In the genomic region with DNA sequence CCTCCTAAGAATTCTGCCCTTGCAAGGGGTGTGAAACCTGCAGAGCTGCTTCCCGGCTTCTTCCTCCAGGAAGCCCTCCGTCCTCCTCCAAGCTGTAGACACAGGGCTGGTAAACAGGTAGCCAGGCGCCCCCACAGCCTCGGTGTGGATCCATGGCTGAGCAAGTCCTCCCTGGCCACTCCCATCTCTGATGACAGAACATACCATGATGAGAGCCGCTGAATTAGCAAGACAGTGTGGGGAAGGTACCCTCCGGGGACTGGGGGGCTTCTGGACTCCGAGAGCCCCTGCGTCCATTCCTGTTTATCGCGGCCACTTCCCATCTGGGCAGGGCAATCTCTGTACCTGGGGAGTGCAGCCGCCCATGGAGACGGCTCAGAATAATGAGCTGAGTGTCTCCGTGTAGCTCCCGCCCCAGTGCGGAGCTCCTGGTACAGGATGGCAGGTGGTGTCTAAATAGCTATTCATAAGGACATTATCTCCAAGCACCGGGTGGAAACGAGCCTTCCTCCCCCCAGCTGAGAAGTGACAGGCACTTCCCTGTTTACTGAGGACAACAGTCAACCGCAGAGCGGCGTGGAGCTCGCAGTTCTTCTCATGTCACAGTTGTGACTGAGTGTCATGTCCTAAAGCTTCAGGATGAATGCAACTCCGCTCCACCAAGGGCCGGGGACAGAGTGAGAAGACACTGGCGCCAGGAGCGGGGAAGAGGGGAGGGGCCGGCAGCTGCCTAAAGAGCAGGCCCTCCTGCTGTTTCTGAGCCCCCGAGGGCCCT, we compare ENCODE assay signal across 1 cellular context.
A peak's percentile ranks its signal among the peaks of the same experiment; 100 is the strongest.
TF ChIP-seq lines count a peak whose summit lies in the region.

No MANE protein-coding gene starts in this region.

TF ChIP-seq in K562, 482 proteins besides CTCF, POLR2A, EP300 and RAD21 (continued from another document):
- TF ChIP-seq, protein P1, sequence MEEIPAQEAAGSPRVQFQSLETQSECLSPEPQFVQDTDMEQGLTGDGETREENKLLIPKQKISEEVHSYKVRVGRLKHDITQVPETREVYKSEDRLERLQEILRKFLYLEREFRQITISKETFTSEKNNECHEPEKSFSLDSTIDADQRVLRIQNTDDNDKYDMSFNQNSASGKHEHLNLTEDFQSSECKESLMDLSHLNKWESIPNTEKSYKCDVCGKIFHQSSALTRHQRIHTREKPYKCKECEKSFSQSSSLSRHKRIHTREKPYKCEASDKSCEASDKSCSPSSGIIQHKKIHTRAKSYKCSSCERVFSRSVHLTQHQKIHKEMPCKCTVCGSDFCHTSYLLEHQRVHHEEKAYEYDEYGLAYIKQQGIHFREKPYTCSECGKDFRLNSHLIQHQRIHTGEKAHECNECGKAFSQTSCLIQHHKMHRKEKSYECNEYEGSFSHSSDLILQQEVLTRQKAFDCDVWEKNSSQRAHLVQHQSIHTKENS (CRISPR knock-in tag; IDR thresholded peaks at IDR 0.05): no peak
- TF ChIP-seq ADNP (tag; IDR thresholded peaks at IDR 0.05) (no peak), HNRNPUL1 (IDR thresholded peaks at IDR 0.05; ENCODE audit: low read length) (no peak), SNRNP70 (optimal IDR thresholded peaks at IDR 0.05; ENCODE audit: low read depth, low read length) (no peak), SMAD4 (CRISPR knock-in tag; conservative IDR thresholded peaks at IDR 0.05) (peak; percentile 65), SAP30 (IDR thresholded peaks at IDR 0.05; ENCODE audit: borderline replicate concordance, insufficient read depth, low read depth, low read length, poor library complexity, severe bottlenecking) (no peak), GATAD2A (IDR thresholded peaks at IDR 0.05) (no peak), MTA1 (IDR thresholded peaks at IDR 0.05; ENCODE audit: borderline replicate concordance) (no peak), FOXA3 (CRISPR knock-in tag; conservative IDR thresholded peaks at IDR 0.05 in 1 of 2, IDR thresholded peaks at IDR 0.05 in 1 of 2) (peak; percentile 92 to 98), CBFA2T3 (IDR thresholded peaks at IDR 0.05) (peak; percentile 90), YBX1 (IDR thresholded peaks at IDR 0.05) (no peak), SMARCB1 (IDR thresholded peaks at IDR 0.05; ENCODE audit: insufficient read length, low read depth) (no peak), ZNF695 (CRISPR knock-in tag; IDR thresholded peaks at IDR 0.05) (no peak), RBBP5 (IDR thresholded peaks at IDR 0.05; ENCODE audit: borderline replicate concordance, insufficient read depth, low read length, poor library complexity, severe bottlenecking) (no peak), RFX1 (IDR thresholded peaks at IDR 0.05) (no peak; the same call in 1 of the 2 replicates), BRCA1 (IDR thresholded peaks at IDR 0.05) (no peak), BRCA1 (CRISPR knock-in tag; IDR thresholded peaks at IDR 0.05) (no peak), BRD4 (IDR thresholded peaks at IDR 0.05) (no peak), SETDB1 (IDR thresholded peaks at IDR 0.05; ENCODE audit: low read length) (no peak), HMGN3 (IDR thresholded peaks at IDR 0.05; ENCODE audit: borderline replicate concordance, extremely low read depth, insufficient read length, low read depth, low read length) (no peak), HDAC6 (IDR thresholded peaks at IDR 0.05; ENCODE audit: low read depth, low read length) (no peak), ESRRB (CRISPR knock-in tag; IDR thresholded peaks at IDR 0.05; ENCODE audit: borderline replicate concordance) (no peak), MYBL2 (IDR thresholded peaks at IDR 0.05; ENCODE audit: low read depth) (no peak), MYBL2 (CRISPR knock-in tag; IDR thresholded peaks at IDR 0.05; ENCODE audit: borderline replicate concordance) (no peak), SRSF3 (IDR thresholded peaks at IDR 0.05; ENCODE audit: insufficient read depth, low read length) (no peak), CBFB (CRISPR knock-in tag; IDR thresholded peaks at IDR 0.05) (peak; percentile 87; the same call in 1 of the 2 replicates), RHOXF2B (CRISPR knock-in tag; conservative IDR thresholded peaks at IDR 0.05) (no peak), KLF10 (CRISPR knock-in tag; IDR thresholded peaks at IDR 0.05) (no peak), SIX5 (IDR thresholded peaks at IDR 0.05; ENCODE audit: borderline replicate concordance in 1 of 2, insufficient read depth in 1 of 2, low read depth in 1 of 2, low read length in 2 of 2) (no peak), ZNF12 (CRISPR knock-in tag; IDR thresholded peaks at IDR 0.05) (no peak), DMBX1 (CRISPR knock-in tag; IDR thresholded peaks at IDR 0.05; ENCODE audit: borderline replicate concordance) (no peak), SREBF2 (CRISPR knock-in tag; IDR thresholded peaks at IDR 0.05) (no peak), FOXK2 (conservative IDR thresholded peaks at IDR 0.05 in 1 of 2, IDR thresholded peaks at IDR 0.05 in 1 of 2; ENCODE audit: low read depth in 2 of 2) (peak; percentile 93 to 95), MXI1 (IDR thresholded peaks at IDR 0.05; ENCODE audit: low read depth, low read length) (peak; percentile 51; the same call in 1 of the 2 replicates), BDP1 (IDR thresholded peaks at IDR 0.05; ENCODE audit: insufficient read depth, insufficient read length) (no peak), ZKSCAN3 (CRISPR knock-in tag; IDR thresholded peaks at IDR 0.05) (no peak), ZNF551 (CRISPR knock-in tag; IDR thresholded peaks at IDR 0.05) (no peak), XRCC4 (IDR thresholded peaks at IDR 0.05; ENCODE audit: extremely low read depth, insufficient read depth, insufficient read length) (no peak)
- TF ChIP-seq, protein P2, sequence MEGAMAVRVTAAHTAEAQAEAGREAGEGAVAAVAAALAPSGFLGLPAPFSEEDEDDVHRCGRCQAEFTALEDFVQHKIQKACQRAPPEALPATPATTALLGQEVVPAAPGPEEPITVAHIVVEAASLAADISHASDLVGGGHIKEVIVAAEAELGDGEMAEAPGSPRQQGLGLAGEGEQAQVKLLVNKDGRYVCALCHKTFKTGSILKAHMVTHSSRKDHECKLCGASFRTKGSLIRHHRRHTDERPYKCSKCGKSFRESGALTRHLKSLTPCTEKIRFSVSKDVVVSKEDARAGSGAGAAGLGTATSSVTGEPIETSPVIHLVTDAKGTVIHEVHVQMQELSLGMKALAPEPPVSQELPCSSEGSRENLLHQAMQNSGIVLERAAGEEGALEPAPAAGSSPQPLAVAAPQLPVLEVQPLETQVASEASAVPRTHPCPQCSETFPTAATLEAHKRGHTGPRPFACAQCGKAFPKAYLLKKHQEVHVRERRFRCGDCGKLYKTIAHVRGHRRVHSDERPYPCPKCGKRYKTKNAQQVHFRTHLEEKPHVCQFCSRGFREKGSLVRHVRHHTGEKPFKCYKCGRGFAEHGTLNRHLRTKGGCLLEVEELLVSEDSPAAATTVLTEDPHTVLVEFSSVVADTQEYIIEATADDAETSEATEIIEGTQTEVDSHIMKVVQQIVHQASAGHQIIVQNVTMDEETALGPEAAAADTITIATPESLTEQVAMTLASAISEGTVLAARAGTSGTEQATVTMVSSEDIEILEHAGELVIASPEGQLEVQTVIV (CRISPR knock-in tag; IDR thresholded peaks at IDR 0.05; ENCODE audit: borderline replicate concordance): no peak
- TF ChIP-seq, protein P3, sequence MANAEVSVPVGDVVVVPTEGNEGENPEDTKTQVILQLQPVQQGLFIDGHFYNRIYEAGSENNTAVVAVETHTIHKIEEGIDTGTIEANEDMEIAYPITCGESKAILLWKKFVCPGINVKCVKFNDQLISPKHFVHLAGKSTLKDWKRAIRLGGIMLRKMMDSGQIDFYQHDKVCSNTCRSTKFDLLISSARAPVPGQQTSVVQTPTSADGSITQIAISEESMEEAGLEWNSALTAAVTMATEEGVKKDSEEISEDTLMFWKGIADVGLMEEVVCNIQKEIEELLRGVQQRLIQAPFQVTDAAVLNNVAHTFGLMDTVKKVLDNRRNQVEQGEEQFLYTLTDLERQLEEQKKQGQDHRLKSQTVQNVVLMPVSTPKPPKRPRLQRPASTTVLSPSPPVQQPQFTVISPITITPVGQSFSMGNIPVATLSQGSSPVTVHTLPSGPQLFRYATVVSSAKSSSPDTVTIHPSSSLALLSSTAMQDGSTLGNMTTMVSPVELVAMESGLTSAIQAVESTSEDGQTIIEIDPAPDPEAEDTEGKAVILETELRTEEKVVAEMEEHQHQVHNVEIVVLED (CRISPR knock-in tag; IDR thresholded peaks at IDR 0.05): no peak
- TF ChIP-seq, protein P4, sequence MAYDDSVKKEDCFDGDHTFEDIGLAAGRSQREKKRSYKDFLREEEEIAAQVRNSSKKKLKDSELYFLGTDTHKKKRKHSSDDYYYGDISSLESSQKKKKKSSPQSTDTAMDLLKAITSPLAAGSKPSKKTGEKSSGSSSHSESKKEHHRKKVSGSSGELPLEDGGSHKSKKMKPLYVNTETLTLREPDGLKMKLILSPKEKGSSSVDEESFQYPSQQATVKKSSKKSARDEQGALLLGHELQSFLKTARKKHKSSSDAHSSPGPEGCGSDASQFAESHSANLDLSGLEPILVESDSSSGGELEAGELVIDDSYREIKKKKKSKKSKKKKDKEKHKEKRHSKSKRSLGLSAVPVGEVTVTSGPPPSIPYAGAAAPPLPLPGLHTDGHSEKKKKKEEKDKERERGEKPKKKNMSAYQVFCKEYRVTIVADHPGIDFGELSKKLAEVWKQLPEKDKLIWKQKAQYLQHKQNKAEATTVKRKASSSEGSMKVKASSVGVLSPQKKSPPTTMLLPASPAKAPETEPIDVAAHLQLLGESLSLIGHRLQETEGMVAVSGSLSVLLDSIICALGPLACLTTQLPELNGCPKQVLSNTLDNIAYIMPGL (CRISPR knock-in tag; IDR thresholded peaks at IDR 0.05): no peak
- TF ChIP-seq, protein P5, sequence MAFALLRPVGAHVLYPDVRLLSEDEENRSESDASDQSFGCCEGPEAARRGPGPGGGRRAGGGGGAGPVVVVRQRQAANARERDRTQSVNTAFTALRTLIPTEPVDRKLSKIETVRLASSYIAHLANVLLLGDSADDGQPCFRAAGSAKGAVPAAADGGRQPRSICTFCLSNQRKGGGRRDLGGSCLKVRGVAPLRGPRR (CRISPR knock-in tag; IDR thresholded peaks at IDR 0.05): no peak
- TF ChIP-seq, protein P6, sequence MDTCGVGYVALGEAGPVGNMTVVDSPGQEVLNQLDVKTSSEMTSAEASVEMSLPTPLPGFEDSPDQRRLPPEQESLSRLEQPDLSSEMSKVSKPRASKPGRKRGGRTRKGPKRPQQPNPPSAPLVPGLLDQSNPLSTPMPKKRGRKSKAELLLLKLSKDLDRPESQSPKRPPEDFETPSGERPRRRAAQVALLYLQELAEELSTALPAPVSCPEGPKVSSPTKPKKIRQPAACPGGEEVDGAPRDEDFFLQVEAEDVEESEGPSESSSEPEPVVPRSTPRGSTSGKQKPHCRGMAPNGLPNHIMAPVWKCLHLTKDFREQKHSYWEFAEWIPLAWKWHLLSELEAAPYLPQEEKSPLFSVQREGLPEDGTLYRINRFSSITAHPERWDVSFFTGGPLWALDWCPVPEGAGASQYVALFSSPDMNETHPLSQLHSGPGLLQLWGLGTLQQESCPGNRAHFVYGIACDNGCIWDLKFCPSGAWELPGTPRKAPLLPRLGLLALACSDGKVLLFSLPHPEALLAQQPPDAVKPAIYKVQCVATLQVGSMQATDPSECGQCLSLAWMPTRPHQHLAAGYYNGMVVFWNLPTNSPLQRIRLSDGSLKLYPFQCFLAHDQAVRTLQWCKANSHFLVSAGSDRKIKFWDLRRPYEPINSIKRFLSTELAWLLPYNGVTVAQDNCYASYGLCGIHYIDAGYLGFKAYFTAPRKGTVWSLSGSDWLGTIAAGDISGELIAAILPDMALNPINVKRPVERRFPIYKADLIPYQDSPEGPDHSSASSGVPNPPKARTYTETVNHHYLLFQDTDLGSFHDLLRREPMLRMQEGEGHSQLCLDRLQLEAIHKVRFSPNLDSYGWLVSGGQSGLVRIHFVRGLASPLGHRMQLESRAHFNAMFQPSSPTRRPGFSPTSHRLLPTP (IDR thresholded peaks at IDR 0.05; ENCODE audit: borderline replicate concordance, extremely low read depth, insufficient read length): no peak
- TF ChIP-seq, protein P7, sequence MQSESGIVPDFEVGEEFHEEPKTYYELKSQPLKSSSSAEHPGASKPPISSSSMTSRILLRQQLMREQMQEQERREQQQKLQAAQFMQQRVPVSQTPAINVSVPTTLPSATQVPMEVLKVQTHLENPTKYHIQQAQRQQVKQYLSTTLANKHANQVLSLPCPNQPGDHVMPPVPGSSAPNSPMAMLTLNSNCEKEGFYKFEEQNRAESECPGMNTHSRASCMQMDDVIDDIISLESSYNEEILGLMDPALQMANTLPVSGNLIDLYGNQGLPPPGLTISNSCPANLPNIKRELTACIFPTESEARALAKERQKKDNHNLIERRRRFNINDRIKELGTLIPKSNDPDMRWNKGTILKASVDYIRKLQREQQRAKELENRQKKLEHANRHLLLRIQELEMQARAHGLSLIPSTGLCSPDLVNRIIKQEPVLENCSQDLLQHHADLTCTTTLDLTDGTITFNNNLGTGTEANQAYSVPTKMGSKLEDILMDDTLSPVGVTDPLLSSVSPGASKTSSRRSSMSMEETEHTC (IDR thresholded peaks at IDR 0.05): no peak
- TF ChIP-seq, protein P8, sequence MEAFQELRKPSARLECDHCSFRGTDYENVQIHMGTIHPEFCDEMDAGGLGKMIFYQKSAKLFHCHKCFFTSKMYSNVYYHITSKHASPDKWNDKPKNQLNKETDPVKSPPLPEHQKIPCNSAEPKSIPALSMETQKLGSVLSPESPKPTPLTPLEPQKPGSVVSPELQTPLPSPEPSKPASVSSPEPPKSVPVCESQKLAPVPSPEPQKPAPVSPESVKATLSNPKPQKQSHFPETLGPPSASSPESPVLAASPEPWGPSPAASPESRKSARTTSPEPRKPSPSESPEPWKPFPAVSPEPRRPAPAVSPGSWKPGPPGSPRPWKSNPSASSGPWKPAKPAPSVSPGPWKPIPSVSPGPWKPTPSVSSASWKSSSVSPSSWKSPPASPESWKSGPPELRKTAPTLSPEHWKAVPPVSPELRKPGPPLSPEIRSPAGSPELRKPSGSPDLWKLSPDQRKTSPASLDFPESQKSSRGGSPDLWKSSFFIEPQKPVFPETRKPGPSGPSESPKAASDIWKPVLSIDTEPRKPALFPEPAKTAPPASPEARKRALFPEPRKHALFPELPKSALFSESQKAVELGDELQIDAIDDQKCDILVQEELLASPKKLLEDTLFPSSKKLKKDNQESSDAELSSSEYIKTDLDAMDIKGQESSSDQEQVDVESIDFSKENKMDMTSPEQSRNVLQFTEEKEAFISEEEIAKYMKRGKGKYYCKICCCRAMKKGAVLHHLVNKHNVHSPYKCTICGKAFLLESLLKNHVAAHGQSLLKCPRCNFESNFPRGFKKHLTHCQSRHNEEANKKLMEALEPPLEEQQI (IDR thresholded peaks at IDR 0.05): no peak
- TF ChIP-seq, protein P9, sequence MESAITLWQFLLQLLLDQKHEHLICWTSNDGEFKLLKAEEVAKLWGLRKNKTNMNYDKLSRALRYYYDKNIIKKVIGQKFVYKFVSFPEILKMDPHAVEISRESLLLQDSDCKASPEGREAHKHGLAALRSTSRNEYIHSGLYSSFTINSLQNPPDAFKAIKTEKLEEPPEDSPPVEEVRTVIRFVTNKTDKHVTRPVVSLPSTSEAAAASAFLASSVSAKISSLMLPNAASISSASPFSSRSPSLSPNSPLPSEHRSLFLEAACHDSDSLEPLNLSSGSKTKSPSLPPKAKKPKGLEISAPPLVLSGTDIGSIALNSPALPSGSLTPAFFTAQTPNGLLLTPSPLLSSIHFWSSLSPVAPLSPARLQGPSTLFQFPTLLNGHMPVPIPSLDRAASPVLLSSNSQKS (CRISPR knock-in tag; IDR thresholded peaks at IDR 0.05): no peak
